In genomic region chr6:113411006-113411405, GRCh38 we compare ENCODE assay signal across 2 cellular contexts.
TF ChIP-seq lines count a peak whose summit lies in the region.

No MANE protein-coding gene starts in this region.

TF ChIP-seq in IMR-90, 13 proteins besides CTCF, POLR2A, EP300 and RAD21 (continued from another document):
- TF ChIP-seq MXI1 (IDR thresholded peaks at IDR 0.05; ENCODE audit: borderline replicate concordance, low read depth, low read length) (no peak), MAZ (IDR thresholded peaks at IDR 0.05; ENCODE audit: borderline replicate concordance, low read depth, low read length) (no peak), RCOR1 (IDR thresholded peaks at IDR 0.05; ENCODE audit: insufficient replicate concordance, low read length) (no peak), MAFK (IDR thresholded peaks at IDR 0.05; ENCODE audit: low read depth, low read length) (no peak), SMC3 (IDR thresholded peaks at IDR 0.05; ENCODE audit: low read depth, low read length) (no peak)
- TF ChIP-seq, protein P1, sequence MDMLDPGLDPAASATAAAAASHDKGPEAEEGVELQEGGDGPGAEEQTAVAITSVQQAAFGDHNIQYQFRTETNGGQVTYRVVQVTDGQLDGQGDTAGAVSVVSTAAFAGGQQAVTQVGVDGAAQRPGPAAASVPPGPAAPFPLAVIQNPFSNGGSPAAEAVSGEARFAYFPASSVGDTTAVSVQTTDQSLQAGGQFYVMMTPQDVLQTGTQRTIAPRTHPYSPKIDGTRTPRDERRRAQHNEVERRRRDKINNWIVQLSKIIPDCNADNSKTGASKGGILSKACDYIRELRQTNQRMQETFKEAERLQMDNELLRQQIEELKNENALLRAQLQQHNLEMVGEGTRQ (IDR thresholded peaks at IDR 0.05; ENCODE audit: low read depth, low read length), result no peak
- TF ChIP-seq, protein P2, sequence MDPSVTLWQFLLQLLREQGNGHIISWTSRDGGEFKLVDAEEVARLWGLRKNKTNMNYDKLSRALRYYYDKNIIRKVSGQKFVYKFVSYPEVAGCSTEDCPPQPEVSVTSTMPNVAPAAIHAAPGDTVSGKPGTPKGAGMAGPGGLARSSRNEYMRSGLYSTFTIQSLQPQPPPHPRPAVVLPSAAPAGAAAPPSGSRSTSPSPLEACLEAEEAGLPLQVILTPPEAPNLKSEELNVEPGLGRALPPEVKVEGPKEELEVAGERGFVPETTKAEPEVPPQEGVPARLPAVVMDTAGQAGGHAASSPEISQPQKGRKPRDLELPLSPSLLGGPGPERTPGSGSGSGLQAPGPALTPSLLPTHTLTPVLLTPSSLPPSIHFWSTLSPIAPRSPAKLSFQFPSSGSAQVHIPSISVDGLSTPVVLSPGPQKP (IDR thresholded peaks at IDR 0.05; ENCODE audit: borderline replicate concordance, low read depth, low read length), result no peak

TF ChIP-seq in SK-N-SH, 30 proteins besides CTCF, POLR2A, EP300 and RAD21 (continued from another document):
- no peak for TF ChIP-seq RFX5 (IDR thresholded peaks at IDR 0.05; ENCODE audit: low read length)
- TF ChIP-seq RCOR1 (IDR thresholded peaks at IDR 0.05; ENCODE audit: low read length), result no peak
- no peak for TF ChIP-seq TAF1 (IDR thresholded peaks at IDR 0.05; ENCODE audit: borderline replicate concordance, low read depth, low read length)
- TF ChIP-seq, protein P3, sequence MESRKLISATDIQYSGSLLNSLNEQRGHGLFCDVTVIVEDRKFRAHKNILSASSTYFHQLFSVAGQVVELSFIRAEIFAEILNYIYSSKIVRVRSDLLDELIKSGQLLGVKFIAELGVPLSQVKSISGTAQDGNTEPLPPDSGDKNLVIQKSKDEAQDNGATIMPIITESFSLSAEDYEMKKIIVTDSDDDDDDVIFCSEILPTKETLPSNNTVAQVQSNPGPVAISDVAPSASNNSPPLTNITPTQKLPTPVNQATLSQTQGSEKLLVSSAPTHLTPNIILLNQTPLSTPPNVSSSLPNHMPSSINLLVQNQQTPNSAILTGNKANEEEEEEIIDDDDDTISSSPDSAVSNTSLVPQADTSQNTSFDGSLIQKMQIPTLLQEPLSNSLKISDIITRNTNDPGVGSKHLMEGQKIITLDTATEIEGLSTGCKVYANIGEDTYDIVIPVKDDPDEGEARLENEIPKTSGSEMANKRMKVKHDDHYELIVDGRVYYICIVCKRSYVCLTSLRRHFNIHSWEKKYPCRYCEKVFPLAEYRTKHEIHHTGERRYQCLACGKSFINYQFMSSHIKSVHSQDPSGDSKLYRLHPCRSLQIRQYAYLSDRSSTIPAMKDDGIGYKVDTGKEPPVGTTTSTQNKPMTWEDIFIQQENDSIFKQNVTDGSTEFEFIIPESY (IDR thresholded peaks at IDR 0.05; ENCODE audit: borderline replicate concordance, low read depth), result no peak
